Comparison of ENCODE assay signal across 16 cellular contexts in genomic region chr2:204199357-204199756, GRCh38.
DNase-seq lines count a peak whose midpoint lies in the region; TF ChIP-seq lines count a peak whose summit lies in the region.
"Had no signal": no experiment of that assay in that cellular context is flagged by ENCODE, and none has a peak within 500 bp of the region (broad histone marks: within the 10 kb centered on the region; RNA-seq: fewer than 3 reads in every experiment).

No MANE protein-coding gene starts in this region.

- H3K9ac ChIP-seq in liver (ENCODE audit: low read depth in 1 of 2, low read length in 2 of 2) = no peak overlapping the region
- no peak overlapping the region for H3K9ac ChIP-seq in mesendoderm (ENCODE audit: low read length)
- H3K9ac ChIP-seq: BLaER1 had no signal

- H4K5ac ChIP-seq in mesendoderm (ENCODE audit: low read length) = no peak overlapping the region

- intact Hi-C loops in activated T-helper 1 cell treated with anti-CD3 and anti-CD28 coated beads, Interleukin-12 subunit alpha, Interleukin-12 subunit beta, Interleukin-2, Interleukin-4 antibody, amounts not matched to agents 30 ng/mL and 10 ng/mL and 1 ng/mL, durations not matched to agents 14 hours and 24 hours and 36 hours (cut with micrococcal nuclease) = no loop called here

- no peak overlapping the region for H2BK5ac ChIP-seq in mesendoderm (ENCODE audit: low read length)

- no peak overlapping the region for H3K4me3 Mint-ChIP-seq in activated T-helper 1 cell treated with anti-CD3 and anti-CD28 coated beads, Interleukin-12 subunit alpha, Interleukin-12 subunit beta, Interleukin-2, Interleukin-4 antibody, amounts not matched to agents 30 ng/mL and 10 ng/mL and 1 ng/mL, durations not matched to agents 14 hours and 24 hours and 36 hours
- H3K4me3 Mint-ChIP-seq: CD14-positive monocyte; CD4-positive, alpha-beta memory T cell; GM23338; HFFc6 had no signal

- no peaks in the 10 kb centered on the region for H3K9me3 ChIP-seq in liver (ENCODE audit: control insufficient read depth in 4 of 4, low read length in 3 of 4)
- H3K9me3 ChIP-seq: BLaER1 had no signal

- H3K56ac ChIP-seq in mesendoderm (ENCODE audit: low read length) = no peak overlapping the region

- no peak overlapping the region for H2BK15ac ChIP-seq in mesendoderm (replicated peaks; ENCODE audit: low read depth)

- H3K4me1 Mint-ChIP-seq in activated T-helper 1 cell treated with anti-CD3 and anti-CD28 coated beads, Interleukin-12 subunit alpha, Interleukin-12 subunit beta, Interleukin-2, Interleukin-4 antibody, amounts not matched to agents 30 ng/mL and 10 ng/mL and 1 ng/mL, durations not matched to agents 14 hours and 24 hours and 36 hours (ENCODE audit: low read depth) = no peaks in the 10 kb centered on the region
- H3K4me1 Mint-ChIP-seq: CD14-positive monocyte had no signal

- H4K8ac ChIP-seq in mesendoderm (ENCODE audit: low read depth, low read length) = no peak overlapping the region

- no peak overlapping the region for H3K18ac ChIP-seq in mesendoderm (ENCODE audit: low read length)

- no peak for TF ChIP-seq CTCF in epithelial cell of esophagus (IDR thresholded peaks at IDR 0.05; ENCODE audit: insufficient read depth, low read depth, low read length, missing control alignments)
- no peak for TF ChIP-seq CTCF in liver (IDR thresholded peaks at IDR 0.05; ENCODE audit: low read depth, low read length, missing input control)

- no peak overlapping the region for H3K27ac Mint-ChIP-seq in activated T-helper 1 cell treated with anti-CD3 and anti-CD28 coated beads, Interleukin-12 subunit alpha, Interleukin-12 subunit beta, Interleukin-2, Interleukin-4 antibody, amounts not matched to agents 30 ng/mL and 10 ng/mL and 1 ng/mL, durations not matched to agents 14 hours and 24 hours and 36 hours
- H3K27ac Mint-ChIP-seq: CD14-positive monocyte; CD4-positive, alpha-beta memory T cell; GM23338; HFFc6 had no signal

- TF ChIP-seq RAD21 in liver (IDR thresholded peaks at IDR 0.05) = no peak

- no peaks in the 10 kb centered on the region for H3K79me1 ChIP-seq in mesendoderm (ENCODE audit: low read length)

- H3K4me2 ChIP-seq in mesendoderm (ENCODE audit: low read length) = no peak overlapping the region
- H3K4me2 ChIP-seq: BLaER1, GM23338 had no signal

- H3K27ac ChIP-seq in liver (ENCODE audit: low read depth in 1 of 2, low read length in 2 of 2) (peak overlapping the region in 1 of 2 donors; percentile 43), mesendoderm (ENCODE audit: low read depth, low read length) (no peak overlapping the region)
- H3K27ac ChIP-seq: BLaER1 had no signal

- peak; percentile 6 for DNase-seq in SKM-1 treated with dmso at 0.1 percent for 144 hours (lab: John Stamatoyannopoulos, UW; ENCODE audit: unreplicated experiment)
- DNase-seq in SKM-1 (lab: John Stamatoyannopoulos, UW; ENCODE audit: unreplicated experiment) = no peak
- DNase-seq in epithelial cell of esophagus (ENCODE audit: low read depth) = peak; percentile 54
- no peak for DNase-seq in activated CD4-positive, CD25-positive, alpha-beta regulatory T cell (lab: John Stamatoyannopoulos, UW)
- DNase-seq in mesendoderm = no peak
- no peak for DNase-seq in activated T-helper 1 cell treated with anti-CD3 and anti-CD28 coated beads, Interleukin-12 subunit alpha, Interleukin-12 subunit beta, Interleukin-2, Interleukin-4 antibody, amounts not matched to agents 30 ng/mL and 10 ng/mL and 1 ng/mL, durations not matched to agents 14 hours and 24 hours and 36 hours (ENCODE audit: low spot score)
- DNase-seq: 8988T; CD4-positive, alpha-beta memory T cell; DMS153; DMS79; GDM1; HFFc6 had no signal

- no peaks in the 10 kb centered on the region for H3K36me3 ChIP-seq in liver (ENCODE audit: control insufficient read depth in 4 of 4, insufficient read depth in 3 of 4, low read depth in 1 of 4, low read length in 3 of 4)
- no peaks in the 10 kb centered on the region for H3K36me3 ChIP-seq in mesendoderm (ENCODE audit: control insufficient read depth, insufficient read depth, low read length)
- H3K36me3 ChIP-seq: BLaER1 had no signal

- H3K4ac ChIP-seq in mesendoderm (ENCODE audit: low read depth, low read length) = no peak overlapping the region

- H2BK120ac ChIP-seq in mesendoderm (ENCODE audit: low read depth, low read length) = no peak overlapping the region

- H3K23ac ChIP-seq in mesendoderm (ENCODE audit: low read length) = no peak overlapping the region

- H3K4me1 ChIP-seq in liver (ENCODE audit: control insufficient read depth in 4 of 4, insufficient read depth in 4 of 4, low read length in 3 of 4) = peaks cover 6 to 33% (median 21%) of the 10 kb centered on the region in 4 donors
- peaks cover 5% of the 10 kb centered on the region for H3K4me1 ChIP-seq in mesendoderm (ENCODE audit: control insufficient read depth, low read depth, low read length)
- H3K4me1 ChIP-seq: BLaER1 had no signal

- 26% methylated on average over 3 of the region's 3 CpGs for WGBS in liver
- no CpG with 5 or more reads among the region's 3 CpGs for WGBS in mesendoderm (ENCODE audit: extremely low coverage, insufficient coverage, low lambda C conversion rate)

- peaks cover 17% of the 10 kb centered on the region for H3K27me3 Mint-ChIP-seq in activated T-helper 1 cell treated with anti-CD3 and anti-CD28 coated beads, Interleukin-12 subunit alpha, Interleukin-12 subunit beta, Interleukin-2, Interleukin-4 antibody, amounts not matched to agents 30 ng/mL and 10 ng/mL and 1 ng/mL, durations not matched to agents 14 hours and 24 hours and 36 hours (ENCODE audit: insufficient read depth)

- H3K9me3 Mint-ChIP-seq in activated T-helper 1 cell treated with anti-CD3 and anti-CD28 coated beads, Interleukin-12 subunit alpha, Interleukin-12 subunit beta, Interleukin-2, Interleukin-4 antibody, amounts not matched to agents 30 ng/mL and 10 ng/mL and 1 ng/mL, durations not matched to agents 14 hours and 24 hours and 36 hours = no peaks in the 10 kb centered on the region
- H3K9me3 Mint-ChIP-seq: CD4-positive, alpha-beta memory T cell; GM23338; HFFc6 had no signal

- H3K79me2 ChIP-seq in mesendoderm (ENCODE audit: control insufficient read depth, insufficient read depth, low read length) = no peaks in the 10 kb centered on the region

- no peaks in the 10 kb centered on the region for H3K36me3 Mint-ChIP-seq in activated T-helper 1 cell treated with anti-CD3 and anti-CD28 coated beads, Interleukin-12 subunit alpha, Interleukin-12 subunit beta, Interleukin-2, Interleukin-4 antibody, amounts not matched to agents 30 ng/mL and 10 ng/mL and 1 ng/mL, durations not matched to agents 14 hours and 24 hours and 36 hours (ENCODE audit: low read depth)
- H3K36me3 Mint-ChIP-seq: CD14-positive monocyte; CD4-positive, alpha-beta memory T cell had no signal

- H3K27me3 ChIP-seq in liver (ENCODE audit: control insufficient read depth in 4 of 4, insufficient read depth in 4 of 4, low read length in 3 of 4) (no peaks in the 10 kb centered on the region), mesendoderm (ENCODE audit: insufficient read depth, low read length, poor library complexity) (no peaks in the 10 kb centered on the region)
- H3K27me3 ChIP-seq: BLaER1 had no signal

- no peak overlapping the region for H2AK5ac ChIP-seq in mesendoderm (ENCODE audit: low read length)

- H3K4me3 ChIP-seq in epithelial cell of esophagus (ENCODE audit: low read length) (no peak overlapping the region), liver (ENCODE audit: low read depth in 1 of 3, low read length in 3 of 3) (no peak overlapping the region), mesendoderm (ENCODE audit: low read length) (no peak overlapping the region)
- H3K4me3 ChIP-seq: BLaER1, GM23338 had no signal

TF ChIP-seq in liver, 16 proteins besides CTCF, POLR2A, EP300 and RAD21 (continues in another document):
- TF ChIP-seq YY1 (IDR thresholded peaks at IDR 0.05) (peak; percentile 44), HNF4A (conservative IDR thresholded peaks at IDR 0.05) (peak; percentile 27 to 67), MAX (IDR thresholded peaks at IDR 0.05) (peak; percentile 66), FOXA1 (IDR thresholded peaks at IDR 0.05) (peak; percentile 40), REST (IDR thresholded peaks at IDR 0.05) (no peak), EGR1 (IDR thresholded peaks at IDR 0.05; ENCODE audit: low read depth in 2 of 2) (no peak), JUND (IDR thresholded peaks at IDR 0.05) (peak in 1 of 2 donors; percentile 42), FOXA2 (IDR thresholded peaks at IDR 0.05) (no peak), RXRA (IDR thresholded peaks at IDR 0.05) (peak; percentile 49 to 85)

Comparison
In these comparisons a context has a peak if more than half of its experiments do, and no peak if none do; other contexts are left out.
1. DNase-seq: peak in SKM-1 treated with dmso at 0.1 percent for 144 hours (single experiment) and epithelial cell of esophagus (single experiment); none in SKM-1 (single experiment), activated CD4-positive, CD25-positive, alpha-beta regulatory T cell (0 of 4), mesendoderm (single experiment) and activated T-helper 1 cell treated with anti-CD3 and anti-CD28 coated beads, Interleukin-12 subunit alpha, Interleukin-12 subunit beta, Interleukin-2, Interleukin-4 antibody, amounts not matched to agents 30 ng/mL and 10 ng/mL and 1 ng/mL, durations not matched to agents 14 hours and 24 hours and 36 hours (single experiment).